In genomic region chr1:247535402-247535801, GRCh38 we compare ENCODE assay signal across 20 cellular contexts. TPM values are rescaled to one million over a fixed set of nuclear protein-coding genes. Genes with fewer than 3 reads are reported as not detected.
"Had no signal": no experiment of that assay in that cellular context is flagged by ENCODE, and none has a peak within 500 bp of the region (broad histone marks: within the 10 kb centered on the region; RNA-seq: fewer than 3 reads in every experiment).

No MANE protein-coding gene starts in this region.

- H3K27me3 ChIP-seq: suprapubic skin had no signal

- H3K9me3 ChIP-seq: prostate gland, suprapubic skin, upper lobe of left lung had no signal

- H3K4me1 ChIP-seq: esophagus muscularis mucosa, left ventricle myocardium inferior, prostate gland, suprapubic skin, upper lobe of left lung had no signal

- H3K27ac ChIP-seq: dorsolateral prefrontal cortex, esophagus muscularis mucosa, left ventricle myocardium inferior, prostate gland, suprapubic skin, upper lobe of left lung, WERI-Rb-1 had no signal

- DNase-seq: activated CD4-positive, alpha-beta T cell treated with anti-CD3 and anti-CD28 coated beads for 48 hours; activated CD8-positive, alpha-beta T cell treated with anti-CD3 and anti-CD28 coated beads, Interleukin-2, amount 10 ng/mL, durations not matched to agents 7 days and 5 days; activated effector memory CD4-positive, alpha-beta T cell treated with Interleukin-2 at 50 U/mL for 16 hours; activated naive CD8-positive, alpha-beta T cell treated with anti-CD3 and anti-CD28 coated beads for 36 hours; anterior cingulate cortex; dorsolateral prefrontal cortex; glutamatergic neuron; left ventricle myocardium inferior; mesenchymal stem cell; stimulated activated naive CD8-positive, alpha-beta T cell treated with anti-CD3 and anti-CD28 coated beads, Interleukin-15, Interleukin-2, amounts not matched to agents 100 U/mL and 50 U/mL, for 24 hours; SW 1271; upper lobe of left lung; WERI-Rb-1 had no signal

- H3K4me3 ChIP-seq: dorsolateral prefrontal cortex, esophagus muscularis mucosa, left ventricle myocardium inferior, prostate gland, suprapubic skin, upper lobe of left lung had no signal

- H3K36me3 ChIP-seq: esophagus muscularis mucosa, left ventricle myocardium inferior, prostate gland, suprapubic skin, upper lobe of left lung, WERI-Rb-1 had no signal

- ATAC-seq: activated CD8-positive, alpha-beta T cell treated with anti-CD3 and anti-CD28 coated beads, Interleukin-2, amount 10 ng/mL, durations not matched to agents 7 days and 5 days; sciatic nerve; stimulated activated naive CD8-positive, alpha-beta T cell treated with anti-CD3 and anti-CD28 coated beads, Interleukin-15, Interleukin-2, amounts not matched to agents 100 U/mL and 50 U/mL, for 24 hours had no signal

RNA-seq across cellular contexts. Expression of gene OR2C3, which starts 0.8 kb away (rescaled TPM):
- total RNA-seq: activated CD8-positive, alpha-beta T cell treated with anti-CD3 and anti-CD28 coated beads, Interleukin-2, amount 10 ng/mL, durations not matched to agents 7 days and 5 days; esophagus muscularis mucosa; fibroblast of villous mesenchyme; left ventricle myocardium inferior; omental fat pad; sciatic nerve; suprapubic skin had no signal
- polyA plus RNA-seq: keratinocyte had no signal

RNA-seq across cellular contexts. Expression of gene GCSAML, which starts 13.5 kb away (rescaled TPM):
- total RNA-seq: activated CD8-positive, alpha-beta T cell treated with anti-CD3 and anti-CD28 coated beads, Interleukin-2, amount 10 ng/mL, durations not matched to agents 7 days and 5 days; fibroblast of villous mesenchyme; suprapubic skin had no signal
- polyA plus RNA-seq: keratinocyte had no signal

RNA-seq across cellular contexts. Expression of gene OR2G2, which starts 52.8 kb away (rescaled TPM):
- total RNA-seq: activated CD8-positive, alpha-beta T cell treated with anti-CD3 and anti-CD28 coated beads, Interleukin-2, amount 10 ng/mL, durations not matched to agents 7 days and 5 days; activated naive CD8-positive, alpha-beta T cell treated with anti-CD3 and anti-CD28 coated beads for 36 hours; dorsolateral prefrontal cortex; esophagus muscularis mucosa; fibroblast of villous mesenchyme; left ventricle myocardium inferior; omental fat pad; prostate gland; sciatic nerve; suprapubic skin; upper lobe of left lung had no signal
- polyA plus RNA-seq: keratinocyte had no signal
